ENCODE assay signal across 9 cellular contexts in genomic region chr17:57876023-57876865, GRCh38. TPM values are rescaled to one million over a fixed set of nuclear protein-coding genes. Genes with fewer than 3 reads are reported as not detected.
DNase-seq lines count a peak whose midpoint lies in the region; ATAC-seq, FAIRE-seq and TF ChIP-seq lines count a peak whose summit lies in the region.
"Had no signal": no experiment of that assay in that cellular context is flagged by ENCODE, and none has a peak within 500 bp of the region (broad histone marks: within the 10 kb centered on the region; RNA-seq: fewer than 3 reads in every experiment).

No MANE protein-coding gene starts in this region.

- H2AFZ ChIP-seq in K562 (ENCODE audit: low read depth, low read length): no peak overlapping the region

- TF ChIP-seq RAD21 in K562 (CRISPR knock-in tag; conservative IDR thresholded peaks at IDR 0.05 in 1 of 2, IDR thresholded peaks at IDR 0.05 in 1 of 2): no peak

- no peaks in the 10 kb centered on the region for H3K79me2 ChIP-seq in K562 (ENCODE audit: control insufficient read depth, insufficient read depth, low read length)

- TF ChIP-seq POLR2A in K562 (conservative IDR thresholded peaks at IDR 0.05): no peak
- no peak for TF ChIP-seq POLR2A in suprapubic skin (IDR thresholded peaks at IDR 0.05)

- H3K27ac ChIP-seq in HUES64 (ENCODE audit: low read depth, low read length): peak overlapping the region; percentile 95
- H3K27ac ChIP-seq in K562 (ENCODE audit: extremely low read depth, low read depth, low read length): no peak overlapping the region
- H3K27ac ChIP-seq in suprapubic skin: peak overlapping the region; percentile 87

- FAIRE-seq in K562 (lab: Jason Lieb, UNC): peak; percentile 40
- FAIRE-seq: G401.6, islet of Langerhans had no signal

- H3K4me2 ChIP-seq in K562 (ENCODE audit: insufficient read depth, low read length): no peak overlapping the region

- no peaks in the 10 kb centered on the region for H3K9me1 ChIP-seq in K562 (ENCODE audit: control insufficient read depth, insufficient read depth, low read length)

- H3K4me1 ChIP-seq in HUES64 (ENCODE audit: insufficient read depth, low read length) (peaks cover 54% of the 10 kb centered on the region), K562 (replicated peaks in 1 of 2; ENCODE audit: control insufficient read depth in 2 of 2, insufficient read depth in 2 of 2, low read length in 2 of 2) (peaks cover 0 to 14% of the 10 kb centered on the region in 2 experiments; a peak in 2 of 5 replicates), suprapubic skin (peaks cover 60% of the 10 kb centered on the region)

- in situ Hi-C loops in K562 (cut with MboI): no loop called here

- DNase-seq in K562 (ENCODE audit: extremely low read depth in 1 of 4, low spot score in 3 of 4): no peak
- DNase-seq in kidney tubule cell (ENCODE audit: low spot score): peak; percentile 56
- no peak for DNase-seq in suprapubic skin (ENCODE audit: low spot score in 2 of 2)
- no peak for DNase-seq in AG08396 (ENCODE audit: low spot score)
- DNase-seq in OCI-M1 (lab: John Stamatoyannopoulos, UW): no peak
- DNase-seq in ureter (ENCODE audit: low spot score): no peak

- H3K9ac ChIP-seq in HUES64 (ENCODE audit: low read depth, low read length) (peak overlapping the region; percentile 34; the same call in 1 of the 2 replicates), K562 (ENCODE audit: insufficient read depth in 1 of 2, low read depth in 2 of 2, low read length in 2 of 2) (0 out of 4 replicates have a peak overlapping the region, but pooled peaks of 1 of the 2 experiments have one; percentile 48)

- H4K20me1 ChIP-seq in K562 (replicated peaks; ENCODE audit: control insufficient read depth, insufficient read depth, low read length): no peaks in the 10 kb centered on the region

- intact Hi-C loops in K562 (cut with micrococcal nuclease): no loop called here

- CTCF ChIA-PET in K562 (lab: Yijun Ruan, JAX; ENCODE audit: low intra/inter-chr PET ratio): no interaction called here

- POLR2A ChIA-PET in K562 (lab: Yijun Ruan, JAX): interaction anchor here (0.6 to 1.4 kb wide), 3 partner anchors 11 to 123 kb away, joined by 3 to 4 read pairs (median 3); no protein-coding TSS in a partner anchor

- H3K9me3 ChIP-seq in HUES64 (ENCODE audit: insufficient read depth, low read depth, low read length): no peaks in the 10 kb centered on the region
- H3K9me3 ChIP-seq in K562 (replicated peaks; ENCODE audit: control insufficient read depth, insufficient read depth, low read depth, low read length): no peaks in the 10 kb centered on the region
- no peaks in the 10 kb centered on the region for H3K9me3 ChIP-seq in suprapubic skin

- 41% methylated on average over 15 of the region's 15 CpGs for WGBS in HUES64
- 49% methylated on average over 14 of the region's 15 CpGs for WGBS in K562 (ENCODE audit: insufficient coverage, low coverage, missing lambda C conversion rate)
- 84% methylated on average over 13 of the region's 15 CpGs for WGBS in suprapubic skin

- TF ChIP-seq EP300 in K562 (IDR thresholded peaks at IDR 0.05; ENCODE audit: low read length) (no peak), suprapubic skin (IDR thresholded peaks at IDR 0.05) (no peak)

- no TSS peak for BruUV-seq in K562 (replicated peaks; lab: Mats Ljungman, UMichigan)

- H3K27me3 ChIP-seq in HUES64 (ENCODE audit: insufficient read depth, low read length): no peaks in the 10 kb centered on the region
- peaks cover 12 to 38% of the 10 kb centered on the region in 2 experiments for H3K27me3 ChIP-seq in K562 (ENCODE audit: control insufficient read depth in 2 of 2, insufficient read depth in 2 of 2, low read length in 2 of 2)
- no peaks in the 10 kb centered on the region for H3K27me3 ChIP-seq in suprapubic skin

- no peak for ATAC-seq in K562

- TF ChIP-seq CTCF in K562 (IDR thresholded peaks at IDR 0.05 in 2 of 3, conservative IDR thresholded peaks at IDR 0.05 in 1 of 3; ENCODE audit: insufficient read depth in 2 of 3, low read depth in 1 of 3, low read length in 3 of 3) (no peak), suprapubic skin (IDR thresholded peaks at IDR 0.05) (no peak)

- H3K36me3 ChIP-seq in HUES64 (ENCODE audit: insufficient read depth, low read length): peaks cover under 1% of the 10 kb centered on the region; the same call in 1 of the 2 replicates
- H3K36me3 ChIP-seq in K562 (ENCODE audit: control insufficient read depth, insufficient read depth, low read length): no peaks in the 10 kb centered on the region
- H3K36me3 ChIP-seq in suprapubic skin: peaks cover 7% of the 10 kb centered on the region

- H3K4me3 ChIP-seq in HUES64 (ENCODE audit: low read length): no peak overlapping the region
- no peak overlapping the region for H3K4me3 ChIP-seq in K562
- H3K4me3 ChIP-seq in suprapubic skin: no peak overlapping the region

TF ChIP-seq in K562, 482 proteins besides CTCF, POLR2A, EP300 and RAD21:
- TF ChIP-seq GATA2 (CRISPR knock-in tag; IDR thresholded peaks at IDR 0.05) (no peak), MTA1 (IDR thresholded peaks at IDR 0.05; ENCODE audit: borderline replicate concordance) (no peak), SP1 (CRISPR knock-in tag; IDR thresholded peaks at IDR 0.05) (no peak), ATF6 (CRISPR knock-in tag; IDR thresholded peaks at IDR 0.05) (no peak), ZNF311 (CRISPR knock-in tag; IDR thresholded peaks at IDR 0.05) (no peak), PTTG1 (tag; IDR thresholded peaks at IDR 0.05; ENCODE audit: low read depth) (no peak), MYC (IDR thresholded peaks at IDR 0.05; ENCODE audit: low read depth, low read length) (no peak), MYC (CRISPR knock-in tag; IDR thresholded peaks at IDR 0.05; ENCODE audit: borderline replicate concordance, low read depth) (no peak), POLR3G (IDR thresholded peaks at IDR 0.05; ENCODE audit: extremely low read depth, insufficient read length, insufficient replicate concordance) (no peak), RUNX1 (IDR thresholded peaks at IDR 0.05; ENCODE audit: low read depth) (no peak), KLF1 (tag; IDR thresholded peaks at IDR 0.05) (no peak), RCOR1 (IDR thresholded peaks at IDR 0.05; ENCODE audit: borderline replicate concordance in 1 of 2, low read depth in 2 of 2, low read length in 2 of 2) (no peak), SAP30 (IDR thresholded peaks at IDR 0.05; ENCODE audit: borderline replicate concordance, insufficient read depth, low read depth, low read length, poor library complexity, severe bottlenecking) (no peak)
TF ChIP-seq in K562: peak in this region for 0.

RNA-seq across cellular contexts. Expression of gene MRPS23, which starts 26.4 kb away (rescaled TPM):
- 54.9 TPM for polyA plus RNA-seq in HUES64 (2013, experiment 1 of 2)
- polyA plus RNA-seq in HUES64 (2013, experiment 2 of 2): 49.2 TPM
- 21.2 and 27.1 TPM in 2 replicates for total RNA-seq in K562 (2011; cell fraction: chromatin; rRNA removed; ENCODE audit: low replicate concordance)
- total RNA-seq in K562 (2011; cell fraction: nucleolus; rRNA removed): 25.8 and 32.0 TPM in 2 replicates
- total RNA-seq in K562 (2011; cell fraction: nucleoplasm; rRNA removed): 25.9 and 39.0 TPM in 2 replicates
- total RNA-seq in K562 (2014; rRNA removed) (59.1 and 83.0 TPM in 2 replicates), K562 (2014; rRNA removed; fragmentation: Illumina TruSeq; extraction: Trizol) (109 and 125 TPM in 2 replicates), K562 (2015; rRNA removed; fragmentation: Illumina TruSeq; extraction: Trizol) (98.8 and 100.0 TPM in 2 replicates), K562 (2021) (91.4 and 96.4 TPM in 2 replicates), suprapubic skin (10 to 100 TPM in 3 of 4 donors, 1 to 10 TPM in 1; 7.4 to 15.2 (median 12.5) TPM), ureter (37.5 TPM)
- polyA plus RNA-seq in K562 (2011; rRNA removed) (63.6 and 79.0 TPM in 2 replicates), K562 (2014; fragmentation: Illumina TruSeq; extraction: Trizol) (92.9 and 114 TPM in 2 replicates), K562 (2014; fragmentation: Nextera tagmentation; extraction: Ambion mirVana) (100 to 1,000 TPM; 233 to 298 TPM), K562 (2014; rRNA removed) (105 and 127 TPM in 2 replicates)
- 45.9 and 48.1 TPM in 2 replicates for polyA plus RNA-seq in K562 (2011; cell fraction: cytosol; rRNA removed)
- 25.2 and 27.4 TPM in 2 replicates for polyA plus RNA-seq in K562 (2011; cell fraction: nucleus; rRNA removed)
- 77.9 and 112 TPM in 2 replicates for polyA plus RNA-seq in K562 (2012)
- polyA minus RNA-seq in K562 (2011; rRNA and poly(A)+ RNA removed): 31.4 and 34.5 TPM in 2 replicates
- 10.7 and 18.7 TPM in 2 replicates for polyA minus RNA-seq in K562 (2011; cell fraction: cytosol; rRNA and poly(A)+ RNA removed)
- polyA minus RNA-seq in K562 (2011; cell fraction: nucleus; rRNA and poly(A)+ RNA removed): 17.2 and 32.8 TPM in 2 replicates
